Comparison of ENCODE assay signal across 8 cellular contexts in the genomic region with DNA sequence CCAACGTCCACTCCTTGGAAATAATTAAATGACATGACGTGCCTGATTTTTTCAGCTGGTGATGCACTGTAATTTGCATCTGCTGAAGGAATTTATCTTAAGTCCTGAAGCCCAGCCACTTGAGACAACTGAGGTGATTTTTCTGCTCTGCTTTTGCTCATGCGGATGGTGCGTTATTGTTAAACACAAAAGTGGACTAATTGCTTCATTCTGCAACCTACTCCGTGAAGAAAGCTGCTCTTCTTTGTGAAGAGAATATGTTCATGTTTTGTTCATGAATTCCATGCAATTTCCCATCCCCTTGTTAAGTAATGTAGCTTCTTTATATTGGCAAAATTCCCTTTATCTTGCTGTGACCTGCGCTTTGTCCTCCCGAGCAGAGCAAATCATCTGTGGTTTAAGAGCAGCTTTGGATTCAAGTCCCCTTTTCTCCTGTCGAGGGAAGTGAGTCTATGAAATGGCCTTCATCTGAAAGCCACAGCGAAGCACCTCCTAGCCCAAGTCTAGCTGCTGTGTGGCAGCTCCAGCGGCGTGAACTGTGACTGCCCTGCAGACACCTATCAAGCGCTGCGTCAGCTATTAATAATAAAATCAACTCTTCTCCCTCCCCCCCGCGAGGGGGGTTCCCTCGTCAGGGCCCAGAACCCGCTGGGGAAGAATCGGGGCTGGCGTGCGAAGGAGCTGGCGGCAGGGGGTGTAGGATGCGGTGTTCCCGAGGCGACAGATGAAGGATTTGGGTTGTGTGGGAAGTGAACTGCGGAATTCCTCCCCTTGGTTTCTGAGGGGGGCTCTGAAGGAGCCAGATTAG. TPM values are rescaled to one million over a fixed set of nuclear protein-coding genes. Genes with fewer than 3 reads are reported as not detected.
DNase-seq lines count a peak whose midpoint lies in the region; FAIRE-seq and TF ChIP-seq lines count a peak whose summit lies in the region.

No MANE protein-coding gene starts in this region.

- H3K4me3 ChIP-seq in H1 (ENCODE audit: extremely low read depth in 1 of 4, insufficient read depth in 2 of 4, low read depth in 3 of 4, low read length in 4 of 4) = peak overlapping the region; percentile 78 to 96 (median 92)

- peak overlapping the region; percentile 85 for H3K4me2 ChIP-seq in H9 (ENCODE audit: insufficient read depth, insufficient read length, low read length)
- H3K4me2 ChIP-seq in H1 (ENCODE audit: insufficient read depth in 1 of 2, low read depth in 2 of 2, low read length in 2 of 2) = peak overlapping the region; percentile 81 to 89

- peaks cover 5% of the 10 kb centered on the region; the same call in 1 of the 2 replicates for H3K27me3 Mint-ChIP-seq in H9 (ENCODE audit: low read depth)
- peaks cover 6% of the 10 kb centered on the region for H3K27me3 Mint-ChIP-seq in activated CD4-positive, alpha-beta T cell treated with anti-CD3 and anti-CD28 coated beads, Interleukin-2, amount 10 ng/mL, durations not matched to agents 7 days and 5 days
- H3K27me3 Mint-ChIP-seq in mesothelial cell of epicardium (ENCODE audit: low read depth) = no peaks in the 10 kb centered on the region

- peak; percentile 72 for DNase-seq in ELR (ENCODE audit: low read depth)
- peak; percentile 65 for DNase-seq in H9
- DNase-seq in NCI-H146 treated with DMSO at 0.1 percent for 48 hours (lab: John Stamatoyannopoulos, UW; ENCODE audit: unreplicated experiment) = peak; percentile 72
- DNase-seq in activated CD4-positive, alpha-beta T cell treated with anti-CD3 and anti-CD28 coated beads, Interleukin-2, amount 10 ng/mL, durations not matched to agents 7 days and 5 days = peak; percentile 48
- peak in 1 of 2 experiments; percentile 80 for DNase-seq in H1 (ENCODE audit: low read depth in 1 of 2, low spot score in 2 of 2)
- peak; percentile 25 to 64 for DNase-seq in mesothelial cell of epicardium (ENCODE audit: low spot score in 2 of 2, unreplicated experiment in 2 of 2)
- peak; percentile 31 to 46 for DNase-seq in stimulated activated CD8-positive, alpha-beta memory T cell treated with anti-CD3 and anti-CD28 coated beads, Interleukin-4, amount 100 ng/mL, for 4 hours (ENCODE audit: low read depth in 2 of 2, low spot score in 1 of 2)
- DNase-seq in EL = no peak

- H4K20me1 ChIP-seq in H9 (ENCODE audit: control insufficient read depth, insufficient read depth, insufficient read length) = no peaks in the 10 kb centered on the region
- H4K20me1 ChIP-seq in H1 (replicated peaks in 1 of 2; ENCODE audit: control insufficient read depth in 1 of 2, insufficient read depth in 2 of 2, low read length in 2 of 2) = peaks cover 6 to 13% of the 10 kb centered on the region in 2 experiments

- H2BK5ac ChIP-seq in H9 (ENCODE audit: insufficient read length, low read length) = no peak overlapping the region
- no peak overlapping the region for H2BK5ac ChIP-seq in H1 (ENCODE audit: low read depth, low read length)

- H3K23me2 ChIP-seq in H9 (ENCODE audit: insufficient read length, low read depth, low read length, poor library complexity, severe bottlenecking) (peaks cover 13% of the 10 kb centered on the region), H1 (ENCODE audit: low read depth, low read length) (peaks cover 15% of the 10 kb centered on the region)

- TF ChIP-seq CTCF in H9 (conservative IDR thresholded peaks at IDR 0.05) (no peak; the same call in 2 of the 3 replicates), H1 (IDR thresholded peaks at IDR 0.05; ENCODE audit: control extremely low read depth in 1 of 3, insufficient read depth in 1 of 3, low read depth in 1 of 3, low read length in 3 of 3) (no peak), mesothelial cell of epicardium (IDR thresholded peaks at IDR 0.05; ENCODE audit: unreplicated experiment) (no peak)

- POLR2A ChIA-PET in activated CD4-positive, alpha-beta T cell treated with anti-CD3 and anti-CD28 coated beads, Interleukin-2, amount 10 ng/mL, durations not matched to agents 7 days and 5 days (lab: Charles Lee) = no interaction called here
- POLR2A ChIA-PET in H1 (lab: Charles Lee; ENCODE audit: partially characterized antibody) = interaction anchor here (0.5 to 4.5 kb wide), 41 partner anchors 8 to 189 kb away, joined by 3 to 41 read pairs (median 4); a partner anchor contains a TSS

- no peaks in the 10 kb centered on the region for H3K9me3 Mint-ChIP-seq in H9
- H3K9me3 Mint-ChIP-seq in activated CD4-positive, alpha-beta T cell treated with anti-CD3 and anti-CD28 coated beads, Interleukin-2, amount 10 ng/mL, durations not matched to agents 7 days and 5 days = no peaks in the 10 kb centered on the region
- H3K9me3 Mint-ChIP-seq in mesothelial cell of epicardium = no peaks in the 10 kb centered on the region

- H3K4me1 ChIP-seq in H9 (ENCODE audit: insufficient read depth, low read length) (peaks cover 7% of the 10 kb centered on the region; the same call in 1 of the 2 replicates), H1 (replicated peaks in 1 of 4; ENCODE audit: control insufficient read depth in 3 of 4, insufficient read depth in 4 of 4, low read length in 3 of 4) (peaks cover 4 to 13% (median 8%) of the 10 kb centered on the region in 4 experiments; a peak in 5 of 7 replicates)

- H2BK20ac ChIP-seq in H9 (ENCODE audit: low read depth, low read length, poor library complexity, severe bottlenecking) (no peak overlapping the region), H1 (ENCODE audit: low read length) (no peak overlapping the region)

- no CpG with 5 or more reads among the region's 25 CpGs for WGBS in H9 (ENCODE audit: extremely low coverage, insufficient read length, low lambda C conversion rate)
- WGBS in H1 (ENCODE audit: extremely low coverage in 1 of 2, insufficient coverage in 1 of 2, insufficient read length in 1 of 2, insufficient replicate concordance in 2 of 2, low coverage in 1 of 2, low lambda C conversion rate in 2 of 2, missing lambda C conversion rate in 1 of 2), 2 experiments = 15% methylated on average over 25 of the region's 25 CpGs; no CpG with 5 or more reads in 1 of the 2 experiments

- H3K79me2 ChIP-seq in H9 (ENCODE audit: insufficient read depth, low read length) (peaks cover 24% of the 10 kb centered on the region; the same call in 1 of the 2 replicates), H1 (ENCODE audit: control insufficient read depth in 1 of 2, insufficient read depth in 2 of 2, low read length in 2 of 2) (peaks cover 21 to 33% of the 10 kb centered on the region in 2 experiments)

- H3K27me3 ChIP-seq in H9 (ENCODE audit: insufficient read depth, low read length) (no peaks in the 10 kb centered on the region), H1 (replicated peaks in 1 of 4; ENCODE audit: control insufficient read depth in 3 of 4, extremely low read depth in 1 of 4, insufficient read depth in 3 of 4, low read length in 3 of 4) (peaks cover 0 to 3% (median 1%) of the 10 kb centered on the region in 4 experiments; a peak in 2 of 7 replicates)

- H3K18ac ChIP-seq in H9 (ENCODE audit: insufficient read length, low read depth, low read length) (peak overlapping the region; percentile 93), H1 (ENCODE audit: extremely low read depth, low read length) (peak overlapping the region; percentile 99)

- H3K23ac ChIP-seq in H9 (ENCODE audit: insufficient read length, low read depth, low read length) (no peak overlapping the region), H1 (ENCODE audit: insufficient read length) (no peak overlapping the region)

- H2BK12ac ChIP-seq in H9 (ENCODE audit: insufficient read length, low read depth, low read length) (no peak overlapping the region), H1 (ENCODE audit: low read depth, low read length) (peak overlapping the region; percentile 70; the same call in 1 of the 2 replicates)

- no peak overlapping the region for H3T11ph ChIP-seq in H9 (ENCODE audit: low read length)

- H3K9ac ChIP-seq in H9 (ENCODE audit: extremely low read depth, insufficient read length, low read length) = peak overlapping the region; percentile 79
- H3K9ac ChIP-seq in H1 (replicated peaks in 1 of 4; ENCODE audit: extremely low read depth in 1 of 4, low read depth in 3 of 4, low read length in 3 of 4) = peak overlapping the region; percentile 59 to 95 (median 78)

- TF ChIP-seq EP300 in H1 (IDR thresholded peaks at IDR 0.05; ENCODE audit: borderline replicate concordance in 1 of 2, low read depth in 2 of 2, low read length in 2 of 2) = no peak

- TF ChIP-seq POLR2A in H1 (IDR thresholded peaks at IDR 0.05; ENCODE audit: control extremely low read depth in 1 of 2, low read depth in 2 of 2, low read length in 2 of 2) = no peak

- no peak for FAIRE-seq in H1 (lab: Jason Lieb, UNC)

- CTCF ChIA-PET in activated CD4-positive, alpha-beta T cell treated with anti-CD3 and anti-CD28 coated beads, Interleukin-2, amount 10 ng/mL, durations not matched to agents 7 days and 5 days (lab: Charles Lee) = interaction anchor here (0.9 to 1.6 kb wide), 10 partner anchors 9 to 187 kb away, joined by 3 to 9 read pairs (median 4); no protein-coding TSS in a partner anchor
- CTCF ChIA-PET in H1 (lab: Charles Lee; ENCODE audit: partially characterized antibody) = interaction anchor here (1.0 to 1.9 kb wide), 7 partner anchors 22 to 180 kb away, joined by 3 to 9 read pairs (median 4); no protein-coding TSS in a partner anchor

- H3K27ac ChIP-seq in H9 (ENCODE audit: insufficient read length, low read depth, low read length) (no peak overlapping the region), H1 (ENCODE audit: low read depth, low read length) (peak overlapping the region; percentile 71; the same call in 1 of the 2 replicates)

- no peak overlapping the region for H4K8ac ChIP-seq in H9 (replicated peaks; ENCODE audit: insufficient read length, low read depth, low read length)
- H4K8ac ChIP-seq in H1 (ENCODE audit: extremely low read depth, insufficient read depth, low read length) = peak overlapping the region; percentile 64

- peak overlapping the region; percentile 36 to 95 (median 53); a peak in 4 of 7 replicates for H3K27ac Mint-ChIP-seq in H9
- H3K27ac Mint-ChIP-seq in activated CD4-positive, alpha-beta T cell treated with anti-CD3 and anti-CD28 coated beads, Interleukin-2, amount 10 ng/mL, durations not matched to agents 7 days and 5 days = peak overlapping the region; percentile 89
- H3K27ac Mint-ChIP-seq in mesothelial cell of epicardium = peak overlapping the region; percentile 88

- peak overlapping the region; percentile 77 to 86 for H3K4me3 Mint-ChIP-seq in H9
- H3K4me3 Mint-ChIP-seq in activated CD4-positive, alpha-beta T cell treated with anti-CD3 and anti-CD28 coated beads, Interleukin-2, amount 10 ng/mL, durations not matched to agents 7 days and 5 days = peak overlapping the region; percentile 80
- peak overlapping the region; percentile 75 for H3K4me3 Mint-ChIP-seq in mesothelial cell of epicardium

- no peak for TF ChIP-seq RAD21 in H1 (IDR thresholded peaks at IDR 0.05 in 1 of 2, conservative IDR thresholded peaks at IDR 0.05 in 1 of 2; ENCODE audit: low read depth in 2 of 2, low read length in 2 of 2)

- no peak overlapping the region for H2AK5ac ChIP-seq in H9 (ENCODE audit: insufficient read length, low read length)
- H2AK5ac ChIP-seq in H1 (ENCODE audit: low read depth, low read length) = no peak overlapping the region; the same call in none of the 2 replicates

- H3K4ac ChIP-seq in H9 (ENCODE audit: low read depth, low read length) (no peak overlapping the region), H1 (replicated peaks; ENCODE audit: insufficient read length, low read depth, low read length) (no peak overlapping the region)

- H3K14ac ChIP-seq in H9 (ENCODE audit: insufficient read depth, low read length) (peak overlapping the region; percentile 97; the same call in 1 of the 2 replicates), H1 (ENCODE audit: insufficient read length) (no peak overlapping the region)

- H4K5ac ChIP-seq in H9 (ENCODE audit: insufficient read length, low read depth, low read length) (peak overlapping the region; percentile 76), H1 (ENCODE audit: insufficient read length, low read depth, low read length) (peak overlapping the region; percentile 90)

- H2BK15ac ChIP-seq in H9 (ENCODE audit: low read depth, low read length) = no peak overlapping the region
- H2BK15ac ChIP-seq in H1 (ENCODE audit: low read length) = no peak overlapping the region

- H3K4me1 Mint-ChIP-seq in H9 (peaks cover 38 to 44% of the 10 kb centered on the region in 2 experiments), mesothelial cell of epicardium (peaks cover 58% of the 10 kb centered on the region)
- H3K4me1 Mint-ChIP-seq in activated CD4-positive, alpha-beta T cell treated with anti-CD3 and anti-CD28 coated beads, Interleukin-2, amount 10 ng/mL, durations not matched to agents 7 days and 5 days = peaks cover 45% of the 10 kb centered on the region

- H2BK120ac ChIP-seq in H9 (ENCODE audit: low read depth, low read length, poor library complexity, severe bottlenecking) (no peak overlapping the region), H1 (replicated peaks; ENCODE audit: low read depth, low read length) (no peak overlapping the region)

- H3K9me3 ChIP-seq in H9 (ENCODE audit: control insufficient read depth, low read depth, low read length) = no peaks in the 10 kb centered on the region
- H3K9me3 ChIP-seq in H1 (ENCODE audit: insufficient read depth in 2 of 2, low read depth in 1 of 2, low read length in 1 of 2) = no peaks in the 10 kb centered on the region

- H2AFZ ChIP-seq in H9 (ENCODE audit: low read length) (no peak overlapping the region), H1 (ENCODE audit: low read length) (no peak overlapping the region; the same call in 1 of the 2 replicates)

- H3K56ac ChIP-seq in H9 (ENCODE audit: insufficient read length, low read depth, low read length) (no peak overlapping the region), H1 (replicated peaks; ENCODE audit: insufficient read length, low read depth, low read length) (no peak overlapping the region)

- H3K79me1 ChIP-seq in H9 (ENCODE audit: insufficient read depth, low read depth, low read length, poor library complexity, severe bottlenecking) (no peaks in the 10 kb centered on the region), H1 (ENCODE audit: low read depth, low read length) (no peaks in the 10 kb centered on the region; the same call in 1 of the 2 replicates)

- H3K36me3 Mint-ChIP-seq in H9 (ENCODE audit: insufficient read depth in 1 of 3, low read depth in 3 of 3) = peaks cover 18 to 31% (median 24%) of the 10 kb centered on the region in 3 experiments
- peaks cover 27% of the 10 kb centered on the region for H3K36me3 Mint-ChIP-seq in activated CD4-positive, alpha-beta T cell treated with anti-CD3 and anti-CD28 coated beads, Interleukin-2, amount 10 ng/mL, durations not matched to agents 7 days and 5 days (ENCODE audit: low read depth)
- no peaks in the 10 kb centered on the region for H3K36me3 Mint-ChIP-seq in mesothelial cell of epicardium

- H3K36me3 ChIP-seq in H1 (ENCODE audit: control insufficient read depth in 2 of 4, insufficient read depth in 4 of 4, low read length in 3 of 4) = peaks cover 0 to 21% (median 2%) of the 10 kb centered on the region in 4 experiments; a peak in 3 of 8 replicates

- H4K91ac ChIP-seq in H9 (ENCODE audit: insufficient read length, low read depth, low read length) (no peak overlapping the region), H1 (replicated peaks; ENCODE audit: insufficient read length, low read length) (peak overlapping the region; percentile 87)

RNA-seq across cellular contexts. Expression of a gene that starts 0.9 kb away (rescaled TPM):
- 257 and 260 TPM in 2 replicates for total RNA-seq in H9 (2021)
- total RNA-seq in activated CD4-positive, alpha-beta T cell treated with anti-CD3 and anti-CD28 coated beads, Interleukin-2, amount 10 ng/mL, durations not matched to agents 7 days and 5 days = 100 to 1,000 TPM; 126 to 131 TPM
- total RNA-seq in H1 (2021; fragmentation: NEBNext Ultra II Directional; extraction: Animal tissue kit (Norgen Biotek cat#: 25700)) = 271 and 275 TPM in 2 replicates
- polyA plus RNA-seq in H1 (2011; rRNA removed) = 86.1 and 108 TPM in 2 replicates
- 68.1 TPM for polyA plus RNA-seq in H1 (2011; cell fraction: cytosol; rRNA removed)
- polyA plus RNA-seq in H1 (2011; cell fraction: nucleus; rRNA removed) = 223 TPM
- polyA plus RNA-seq in H1 (2012, experiment 1 of 2) = 156 to 188 TPM (median 182 TPM) in 4 replicates
- 31.3 TPM for polyA plus RNA-seq in H1 (2012, experiment 2 of 2)
- polyA plus RNA-seq in H1 (2013, experiment 1 of 2) = 215 TPM
- 215 TPM for polyA plus RNA-seq in H1 (2013, experiment 2 of 2)
- polyA minus RNA-seq in H1 (2011; rRNA and poly(A)+ RNA removed) = 236 and 249 TPM in 2 replicates
- polyA minus RNA-seq in H1 (2011; cell fraction: cytosol; rRNA and poly(A)+ RNA removed) = 106 TPM
- 156 TPM for polyA minus RNA-seq in H1 (2011; cell fraction: nucleus; rRNA and poly(A)+ RNA removed)
- total RNA-seq in mesothelial cell of epicardium = 179 to 186 TPM (median 182 TPM) in 3 replicates
